Comparison of ENCODE assay signal across 17 cellular contexts in the genomic region with DNA sequence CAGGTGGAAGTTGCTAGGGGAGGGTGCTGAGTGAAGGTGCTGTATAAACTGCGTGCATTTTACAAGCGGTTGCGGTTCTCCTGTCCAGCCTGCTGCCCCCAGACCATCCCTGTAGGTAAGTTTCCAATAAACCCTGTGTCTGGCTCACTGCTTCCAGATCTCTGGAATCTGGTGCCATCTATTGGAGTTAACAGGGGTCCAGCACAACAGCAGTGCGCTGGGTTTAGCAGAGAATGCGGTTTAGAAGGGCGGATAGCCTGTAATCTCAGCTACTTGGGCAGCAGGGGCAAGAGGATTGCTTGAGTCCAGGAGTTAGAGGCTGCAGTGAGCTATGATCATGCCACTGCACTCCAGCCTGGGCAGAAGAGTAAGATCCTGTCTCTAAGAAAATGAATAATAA. TPM values are rescaled to one million over a fixed set of nuclear protein-coding genes. Genes with fewer than 3 reads are reported as not detected.
DNase-seq lines count a peak whose midpoint lies in the region; ATAC-seq, FAIRE-seq and TF ChIP-seq lines count a peak whose summit lies in the region.
"Had no signal": no experiment of that assay in that cellular context is flagged by ENCODE, and none has a peak within 500 bp of the region (broad histone marks: within the 10 kb centered on the region; RNA-seq: fewer than 3 reads in every experiment).

No MANE protein-coding gene starts in this region.

- TF ChIP-seq CTCF in D721Med (IDR thresholded peaks at IDR 0.05; ENCODE audit: insufficient read depth, missing control alignments) = peak; percentile 57
- peak; percentile 11; the same call in 1 of the 2 replicates for TF ChIP-seq CTCF in LNCaP clone FGC (IDR thresholded peaks at IDR 0.05; ENCODE audit: control insufficient read depth, extremely low read depth, insufficient read depth)
- peak; percentile 45 for TF ChIP-seq CTCF in chondrocyte (IDR thresholded peaks at IDR 0.05)
- TF ChIP-seq CTCF in nephron (IDR thresholded peaks at IDR 0.05; ENCODE audit: unreplicated experiment in 3 of 3) = peak in 1 of 3 experiments; percentile 12

- peaks cover 5% of the 10 kb centered on the region for H3K36me3 Mint-ChIP-seq in chondrocyte (ENCODE audit: low read depth)
- H3K36me3 Mint-ChIP-seq in nephron (ENCODE audit: low read depth) = peaks cover 11% of the 10 kb centered on the region

- intact Hi-C loops in sciatic nerve (cut with DNase I) = no loop called here

- no peaks in the 10 kb centered on the region for H3K9me3 Mint-ChIP-seq in chondrocyte (ENCODE audit: low read depth)
- H3K9me3 Mint-ChIP-seq in nephron = no peaks in the 10 kb centered on the region
- H3K9me3 Mint-ChIP-seq: activated CD4-positive, alpha-beta memory T cell treated with anti-CD3 and anti-CD28 coated beads for 36 hours; activated T-helper 17 cell treated with anti-CD3 and anti-CD28 coated beads, Interleukin-2, amount 50 U/mL, for 72 hours; nephron progenitor cell had no signal

- H3K27me3 Mint-ChIP-seq in chondrocyte (ENCODE audit: low read depth) = no peaks in the 10 kb centered on the region
- peaks cover 3% of the 10 kb centered on the region for H3K27me3 Mint-ChIP-seq in nephron (ENCODE audit: low read depth)
- H3K27me3 Mint-ChIP-seq: activated CD4-positive, alpha-beta memory T cell treated with anti-CD3 and anti-CD28 coated beads for 36 hours; activated T-helper 17 cell treated with anti-CD3 and anti-CD28 coated beads, Interleukin-2, amount 50 U/mL, for 72 hours had no signal

- no peak overlapping the region for H3K27ac Mint-ChIP-seq in chondrocyte (ENCODE audit: unreplicated experiment)
- peak overlapping the region in 2 of 3 experiments; percentile 17 to 30 for H3K27ac Mint-ChIP-seq in nephron
- H3K27ac Mint-ChIP-seq: activated CD4-positive, alpha-beta memory T cell treated with anti-CD3 and anti-CD28 coated beads for 36 hours; activated T-helper 17 cell treated with anti-CD3 and anti-CD28 coated beads, Interleukin-2, amount 50 U/mL, for 72 hours; nephron progenitor cell had no signal

- no peak for ATAC-seq in HG03159 (IDR thresholded peaks at IDR 0.05; ENCODE audit: unreplicated experiment)
- ATAC-seq in sciatic nerve = no peak
- ATAC-seq: activated T-helper 17 cell treated with anti-CD3 and anti-CD28 coated beads, Interleukin-2, amount 50 U/mL, for 72 hours had no signal

- FAIRE-seq in D721Med (lab: Jason Lieb, UNC) = peak; percentile 64
- FAIRE-seq: TTC549 had no signal

- DNase-seq in D721Med (ENCODE audit: insufficient read length, low spot score) (peak; percentile 72), LNCaP clone FGC (ENCODE audit: low read depth) (no peak), chondrocyte (ENCODE audit: low spot score) (no peak), KG1 (lab: John Stamatoyannopoulos, UW) (no peak), sciatic nerve (ENCODE audit: low spot score) (no peak)
- DNase-seq: activated CD4-positive, alpha-beta memory T cell treated with anti-CD3 and anti-CD28 coated beads for 36 hours; dermis blood vessel endothelial cell; NCI-H2081 treated with DMSO at 0.1 percent for 48 hours; nephron progenitor cell; stimulated activated naive CD4-positive, alpha-beta T cell had no signal

- H3K4me1 Mint-ChIP-seq in chondrocyte (ENCODE audit: low read depth) (peaks cover 24% of the 10 kb centered on the region), nephron (peaks cover 25% of the 10 kb centered on the region)

- H3K4me3 Mint-ChIP-seq in chondrocyte (ENCODE audit: unreplicated experiment) (no peak overlapping the region), nephron (no peak overlapping the region)
- H3K4me3 Mint-ChIP-seq: activated CD4-positive, alpha-beta memory T cell treated with anti-CD3 and anti-CD28 coated beads for 36 hours; activated T-helper 17 cell treated with anti-CD3 and anti-CD28 coated beads, Interleukin-2, amount 50 U/mL, for 72 hours had no signal

- no peak overlapping the region for H3K4me3 ChIP-seq in LNCaP clone FGC (ENCODE audit: low read depth, low read length)
- H3K4me3 ChIP-seq: BLaER1 treated with 17β-estradiol and CSF1 and Interleukin-3, amounts not matched to agents 10 nM and 100 nM; SJSA1; skin epidermis had no signal

RNA-seq across cellular contexts. Expression of a gene that starts 4.9 kb away (rescaled TPM):
- total RNA-seq in chondrocyte = 22.6 to 27.6 TPM (median 23.7 TPM) in 3 replicates
- total RNA-seq in sciatic nerve = 19.6 TPM
